9 cellular contexts compared by ENCODE assay signal in the genomic region with DNA sequence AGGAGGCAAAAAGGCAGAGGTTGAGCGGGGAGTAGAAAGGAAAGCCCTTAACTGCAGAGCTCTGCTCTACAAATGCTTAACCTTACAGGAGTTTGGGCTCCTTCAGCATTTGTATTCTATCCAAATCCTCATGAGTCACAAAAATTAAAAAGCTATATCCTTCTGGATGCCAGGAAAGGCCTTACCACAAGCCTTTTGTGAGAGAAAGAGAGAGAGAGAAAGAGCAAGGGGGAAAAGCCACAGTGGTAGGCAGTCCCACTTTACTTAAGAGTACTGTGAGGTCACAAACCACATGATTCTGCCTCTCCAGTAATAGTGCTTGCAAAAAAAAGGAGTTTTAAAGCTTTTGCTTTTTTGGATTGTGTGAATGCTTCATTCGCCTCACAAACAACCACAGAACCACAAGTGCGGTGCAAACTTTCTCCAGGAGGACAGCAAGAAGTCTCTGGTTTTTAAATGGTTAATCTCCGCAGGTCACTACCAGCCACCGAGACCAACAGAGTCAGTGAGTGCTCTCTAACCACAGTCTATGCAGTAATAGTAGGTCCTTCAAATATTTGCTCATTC. TPM values are rescaled to one million over a fixed set of nuclear protein-coding genes. Genes with fewer than 3 reads are reported as not detected.
DNase-seq lines count a peak whose midpoint lies in the region; ATAC-seq and TF ChIP-seq lines count a peak whose summit lies in the region.
"Had no signal": no experiment of that assay in that cellular context is flagged by ENCODE, and none has a peak within 500 bp of the region (broad histone marks: within the 10 kb centered on the region; RNA-seq: fewer than 3 reads in every experiment).

A gene (plus strand): TSS at position 375 of the 567 bp plus-strand sequence. CDS start 397 bp downstream, outside the sequence.

- no peaks in the 10 kb centered on the region for H3K27me3 ChIP-seq in HUES6 (ENCODE audit: control insufficient read depth, insufficient read depth, low read length)
- no peaks in the 10 kb centered on the region for H3K27me3 ChIP-seq in lower lobe of right lung (ENCODE audit: low read depth)

- intact Hi-C loops in lower lobe of right lung (cut with DNase I) = no loop called here
- intact Hi-C loops in left colon (cut with DNase I, micrococcal nuclease) = no loop called here

- no peak within 1 kb of the TSS for H3K9ac ChIP-seq in HUES6 (ENCODE audit: low read length)

- H3K36me3 ChIP-seq in HUES6 (ENCODE audit: control insufficient read depth, insufficient read depth, low read length) (no peaks in the 10 kb centered on the region), lower lobe of right lung (no peaks in the 10 kb centered on the region)

- ATAC-seq in lower lobe of right lung (peak; percentile 90 to 92), left colon (no peak)

- H3K9me3 ChIP-seq in HUES6 (ENCODE audit: control insufficient read depth, insufficient read depth, low read depth, low read length) = no peaks in the 10 kb centered on the region
- no peaks in the 10 kb centered on the region for H3K9me3 ChIP-seq in lower lobe of right lung

- peaks cover 15% of the 10 kb centered on the region; the same call in 1 of the 2 replicates for H3K4me1 ChIP-seq in HUES6 (ENCODE audit: control insufficient read depth, insufficient read depth, low read length)
- no peaks in the 10 kb centered on the region for H3K4me1 ChIP-seq in lower lobe of right lung

- H3K27ac ChIP-seq in HUES6 (ENCODE audit: low read depth, low read length) (no peak within 1 kb of the TSS), lower lobe of right lung (peak within 1 kb of the TSS; percentile 44)

- H3K4me3 ChIP-seq in HUES6 (ENCODE audit: low read depth, low read length) (peak within 1 kb of the TSS; percentile 19; the same call in 1 of the 2 replicates), lower lobe of right lung (peak within 1 kb of the TSS; percentile 37)

- TF ChIP-seq CTCF in lower lobe of right lung (IDR thresholded peaks at IDR 0.05) = no peak

- DNase-seq in ACHN (peak; percentile 67), astrocyte of the hippocampus (ENCODE audit: low read depth, low spot score) (peak; percentile 95), lower lobe of right lung (no peak), RPMI8226 (no peak), NCI-H748 (lab: John Stamatoyannopoulos, UW; ENCODE audit: unreplicated experiment) (no peak), ecto neural progenitor cell (ENCODE audit: low spot score) (no peak), left colon (no peak)
- DNase-seq: KG1 had no signal

- in situ Hi-C loops in ACHN (cut with HindIII; ENCODE audit: low pct_ligation_motif_present, low pct_unique_long_range_greater_than_20kb, low sequenced_read_pairs) = no loop called here

RNA-seq across cellular contexts. Expression of the gene that starts here (rescaled TPM):
- total RNA-seq in lower lobe of right lung (3.7 TPM), left colon (1 to 10 TPM; 2.5 to 3.5 TPM)

Comparison
In these comparisons a context has a peak if more than half of its experiments do, and no peak if none do; other contexts are left out.
1. DNase-seq: peak in ACHN (single experiment) and astrocyte of the hippocampus (single experiment); none in lower lobe of right lung (single experiment), RPMI8226 (single experiment), NCI-H748 (single experiment), ecto neural progenitor cell (single experiment) and left colon (0 of 2).